20 cellular contexts compared by ENCODE assay signal in genomic region chr10:86373251-86373650, GRCh38. TPM values are rescaled to one million over a fixed set of nuclear protein-coding genes. Genes with fewer than 3 reads are reported as not detected.
"Had no signal": no experiment of that assay in that cellular context is flagged by ENCODE, and none has a peak within 500 bp of the region (broad histone marks: within the 10 kb centered on the region; RNA-seq: fewer than 3 reads in every experiment).

No MANE protein-coding gene starts in this region.

- H3K9me3 ChIP-seq: esophagus muscularis mucosa, gastrocnemius medialis, heart right ventricle, left ventricle myocardium inferior had no signal

- FAIRE-seq: keratinocyte, small intestine, urothelium cell line had no signal

- H3K4me1 Mint-ChIP-seq: nephron had no signal

- H3K27ac Mint-ChIP-seq: naive B cell, nephron had no signal

- H3K4me3 Mint-ChIP-seq: naive B cell, nephron had no signal

- DNase-seq: effector memory CD4-positive, alpha-beta T cell; gastrocnemius medialis; heart right ventricle; left ventricle myocardium inferior; mesendoderm; naive B cell; occipital lobe; small intestine; stimulated activated CD4-positive, alpha-beta T cell treated with anti-CD3 and anti-CD28 coated beads, Interleukin-12 subunit alpha, Interleukin-12 subunit beta, amount 100 ng/mL, for 4 hours; stimulated activated CD4-positive, alpha-beta T cell treated with anti-CD3 and anti-CD28 coated beads, Interleukin-2, amount 100 ng/mL, for 48 hours; stimulated activated naive CD4-positive, alpha-beta T cell treated with Interleukin-2 at 50 U/mL for 16 hours; trophoblast cell had no signal

- H3K9me3 Mint-ChIP-seq: naive B cell, nephron had no signal

- H3K36me3 Mint-ChIP-seq: naive B cell had no signal

- ATAC-seq: gastrocnemius medialis, heart right ventricle had no signal

- H3K36me3 ChIP-seq: esophagus muscularis mucosa, gastrocnemius medialis, heart right ventricle, left ventricle myocardium inferior had no signal

- H3K27ac ChIP-seq: epithelial cell of prostate, esophagus muscularis mucosa, gastrocnemius medialis, heart right ventricle, left ventricle myocardium inferior had no signal

- H3K4me3 ChIP-seq: esophagus muscularis mucosa, gastrocnemius medialis, heart right ventricle, left ventricle myocardium inferior, lung had no signal

RNA-seq across cellular contexts. Expression of gene GRID1, which starts 6.7 kb away (rescaled TPM):
- total RNA-seq: fibroblast of villous mesenchyme, pulmonary artery endothelial cell had no signal
